Comparison of ENCODE assay signal across 10 cellular contexts in the genomic region with DNA sequence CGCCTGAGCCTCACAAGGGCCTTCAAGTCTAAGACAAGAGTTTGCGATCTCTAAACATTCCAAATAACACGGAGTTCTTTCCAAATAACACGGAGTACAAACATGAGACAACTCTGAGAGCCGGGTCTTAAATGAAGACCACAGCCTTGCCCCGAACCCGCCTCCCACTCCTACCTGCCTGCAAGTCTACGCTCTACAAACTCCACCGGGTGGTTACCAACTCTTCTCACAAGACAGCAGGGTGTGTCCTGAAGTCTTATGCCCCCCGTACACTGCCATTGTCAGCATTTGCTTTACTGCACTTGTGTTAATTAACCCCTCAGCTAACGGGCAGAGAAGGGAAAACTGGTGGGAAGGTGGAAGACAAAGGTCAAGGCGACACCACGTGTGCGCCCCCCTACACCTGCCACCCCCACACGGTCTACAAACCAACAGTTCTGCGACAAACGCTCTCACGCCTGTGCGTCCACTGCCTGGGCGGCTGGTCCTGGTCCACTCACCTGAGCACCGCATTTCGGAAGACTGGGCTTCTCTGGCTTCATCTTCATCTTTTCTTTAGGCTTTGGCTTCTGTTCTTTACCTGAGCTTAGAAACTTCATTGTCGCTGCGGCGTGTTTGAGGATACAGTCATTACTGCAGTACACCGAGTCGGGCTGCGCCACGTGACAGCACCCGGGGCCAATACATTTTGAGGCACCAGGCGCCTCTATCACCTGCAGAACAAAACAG.
"Had no signal": no experiment of that assay in that cellular context is flagged by ENCODE, and none has a peak within 500 bp of the region (broad histone marks: within the 10 kb centered on the region; RNA-seq: fewer than 3 reads in every experiment).

No MANE protein-coding gene starts in this region.

- H3K27me3 ChIP-seq: upper lobe of right lung had no signal

- DNase-seq: effector memory CD4-positive, alpha-beta T cell; hippocampal formation; left colon; retina; upper lobe of right lung had no signal

- H3K4me1 ChIP-seq: upper lobe of right lung had no signal

- H3K4me3 ChIP-seq: lung, upper lobe of right lung had no signal

- H3K27ac Mint-ChIP-seq: dendritic cell treated with granulocyte-macrophage colony-stimulating factor and Interleukin-4, amounts not matched to agents 40 ng/mL and 50 ng/mL, for 4 days had no signal

- H3K27me3 Mint-ChIP-seq: dendritic cell treated with granulocyte-macrophage colony-stimulating factor and Interleukin-4, amounts not matched to agents 40 ng/mL and 50 ng/mL, for 4 days; natural killer cell treated with Interleukin-12 subunit alpha and Interleukin-12 subunit beta and Interleukin-15 and Interleukin-18, amount 100 ng/mL, for 72 hours had no signal

- H3K27ac ChIP-seq: upper lobe of right lung had no signal

- H3K4me3 Mint-ChIP-seq: activated naive CD4-positive, alpha-beta T cell treated with anti-CD3 and anti-CD28 coated beads for 36 hours; dendritic cell treated with granulocyte-macrophage colony-stimulating factor and Interleukin-4, amounts not matched to agents 40 ng/mL and 50 ng/mL, for 4 days; natural killer cell treated with Interleukin-12 subunit alpha and Interleukin-12 subunit beta and Interleukin-15 and Interleukin-18, amount 100 ng/mL, for 72 hours had no signal

- H3K9me3 Mint-ChIP-seq: activated naive CD4-positive, alpha-beta T cell treated with anti-CD3 and anti-CD28 coated beads for 36 hours; activated T-helper 2 cell treated with anti-CD3 and anti-CD28 coated beads, Interferon-gamma antibody, Interleukin-2, Interleukin-4, amounts not matched to agents 10 μg/mL and 5 μg/mL and 100 μg/mL, durations not matched to agents 14 hours and 24 hours and 36 hours; dendritic cell treated with granulocyte-macrophage colony-stimulating factor and Interleukin-4, amounts not matched to agents 40 ng/mL and 50 ng/mL, for 4 days; natural killer cell treated with Interleukin-12 subunit alpha and Interleukin-12 subunit beta and Interleukin-15 and Interleukin-18, amount 100 ng/mL, for 72 hours had no signal

- H3K9me3 ChIP-seq: upper lobe of right lung had no signal
